ENCODE assay signal across 21 cellular contexts in genomic region chr5:35009059-35009458, GRCh38. TPM values are rescaled to one million over a fixed set of nuclear protein-coding genes. Genes with fewer than 3 reads are reported as not detected.
"Had no signal": no experiment of that assay in that cellular context is flagged by ENCODE, and none has a peak within 500 bp of the region (broad histone marks: within the 10 kb centered on the region; RNA-seq: fewer than 3 reads in every experiment).

No MANE protein-coding gene starts in this region.

- H3K36me3 Mint-ChIP-seq: activated naive CD4-positive, alpha-beta T cell treated with anti-CD3 and anti-CD28 coated beads, Interleukin-2, amount 50 U/mL, for 72 hours had no signal

- H3K27ac ChIP-seq: Peyer's patch, SJSA1 had no signal

- H3K4me1 ChIP-seq: Peyer's patch had no signal

- H3K4me1 Mint-ChIP-seq: activated naive CD8-positive, alpha-beta T cell treated with anti-CD3 and anti-CD28 coated beads, Interleukin-2, amount 50 U/mL, for 24 hours had no signal

- H3K27ac Mint-ChIP-seq: activated CD8-positive, alpha-beta T cell treated with anti-CD3 and anti-CD28 coated beads for 36 hours; activated naive CD4-positive, alpha-beta T cell treated with anti-CD3 and anti-CD28 coated beads, Interleukin-2, amount 50 U/mL, for 72 hours; activated naive CD8-positive, alpha-beta T cell treated with anti-CD3 and anti-CD28 coated beads, Interleukin-2, amount 50 U/mL, for 24 hours; T-helper 1 cell treated with Interleukin-12 subunit alpha and Interleukin-12 subunit beta and Interleukin-4 antibody, amounts not matched to agents 30 μg/mL and 1 μg/mL, for 36 hours had no signal

- DNase-seq: activated CD4-positive, alpha-beta T cell treated with anti-CD3 and anti-CD28 coated beads for 4 hours; activated CD8-positive, alpha-beta memory T cell treated with anti-CD3 and anti-CD28 coated beads, Interleukin-2, amount 50 U/mL, for 4 hours; activated CD8-positive, alpha-beta T cell treated with anti-CD3 and anti-CD28 coated beads for 36 hours; activated naive CD4-positive, alpha-beta T cell treated with Interleukin-2 at 50 U/mL for 16 hours; activated naive CD8-positive, alpha-beta T cell treated with anti-CD3 and anti-CD28 coated beads, Interleukin-2, amount 50 U/mL, for 24 hours; cerebellar nuclear complex; Kasumi-1; NCI-H1105 treated with DMSO at 0.1 percent for 48 hours; NCI-H1436 treated with DMSO at 0.1 percent for 48 hours; NCI-H187; NCI-H2081; NCI-H446; NCI-H524; Peyer's patch; SHP77 had no signal

- H3K36me3 ChIP-seq: Peyer's patch, SJSA1 had no signal

- H3K27me3 ChIP-seq: Peyer's patch, SJSA1 had no signal

- H3K9me3 ChIP-seq: Peyer's patch, SJSA1 had no signal

- H3K4me3 Mint-ChIP-seq: activated CD8-positive, alpha-beta T cell treated with anti-CD3 and anti-CD28 coated beads for 36 hours; activated naive CD8-positive, alpha-beta T cell treated with anti-CD3 and anti-CD28 coated beads, Interleukin-2, amount 50 U/mL, for 24 hours; T-helper 1 cell treated with Interleukin-12 subunit alpha and Interleukin-12 subunit beta and Interleukin-4 antibody, amounts not matched to agents 30 μg/mL and 1 μg/mL, for 36 hours had no signal

- ATAC-seq: activated CD4-positive, CD25-positive, alpha-beta regulatory T cell treated with anti-CD3 and anti-CD28 coated beads, Interleukin-2, amount 50 U/mL, for 24 hours; activated CD8-positive, alpha-beta T cell treated with anti-CD3 and anti-CD28 coated beads for 36 hours; activated naive CD4-positive, alpha-beta T cell treated with anti-CD3 and anti-CD28 coated beads, Interleukin-2, amount 50 U/mL, for 72 hours; activated naive CD8-positive, alpha-beta T cell treated with anti-CD3 and anti-CD28 coated beads, Interleukin-2, amount 50 U/mL, for 24 hours; SK-N-SH treated with all-trans-retinoic acid at 6 μM for 48 hours had no signal

- H3K4me3 ChIP-seq: Peyer's patch, SJSA1 had no signal

- H3K9me3 Mint-ChIP-seq: activated naive CD4-positive, alpha-beta T cell treated with anti-CD3 and anti-CD28 coated beads, Interleukin-2, amount 50 U/mL, for 72 hours; activated naive CD8-positive, alpha-beta T cell treated with anti-CD3 and anti-CD28 coated beads, Interleukin-2, amount 50 U/mL, for 24 hours; T-helper 1 cell treated with Interleukin-12 subunit alpha and Interleukin-12 subunit beta and Interleukin-4 antibody, amounts not matched to agents 30 μg/mL and 1 μg/mL, for 36 hours had no signal

RNA-seq across cellular contexts. Expression of gene AGXT2, which starts 38.7 kb away (rescaled TPM):
- total RNA-seq: activated CD8-positive, alpha-beta T cell treated with anti-CD3 and anti-CD28 coated beads for 36 hours; activated naive CD4-positive, alpha-beta T cell treated with anti-CD3 and anti-CD28 coated beads, Interleukin-2, amount 50 U/mL, for 72 hours; cardiac septum; SJSA1 had no signal
